In genomic region chr3:27656790-27657189, GRCh38 we compare ENCODE assay signal across 27 cellular contexts.
"Had no signal": no experiment of that assay in that cellular context is flagged by ENCODE, and none has a peak within 500 bp of the region (broad histone marks: within the 10 kb centered on the region; RNA-seq: fewer than 3 reads in every experiment).

No MANE protein-coding gene starts in this region.

- H3K4me3 ChIP-seq: coronary artery, esophagus muscularis mucosa, lung, mucosa of descending colon, right lobe of liver, smooth muscle cell, stomach, thyroid gland, vagina had no signal

- H3K36me3 Mint-ChIP-seq: mesothelial cell of epicardium; naive B cell; natural killer cell treated with Interleukin-12 subunit alpha and Interleukin-12 subunit beta and Interleukin-15 and Interleukin-18, amount 100 ng/mL, for 72 hours; stimulated activated effector memory CD8-positive, alpha-beta T cell treated with anti-CD3 and anti-CD28 coated beads, Interleukin-12 subunit alpha, Interleukin-12 subunit beta, amount 100 ng/mL, for 72 hours had no signal

- H3K36me3 ChIP-seq: esophagus muscularis mucosa, neutrophil, right lobe of liver, stomach, thyroid gland, vagina had no signal

- H3K4me3 Mint-ChIP-seq: mesothelial cell of epicardium; natural killer cell treated with Interleukin-12 subunit alpha and Interleukin-12 subunit beta and Interleukin-15 and Interleukin-18, amount 100 ng/mL, for 72 hours; neural crest cell; stimulated activated effector memory CD8-positive, alpha-beta T cell treated with anti-CD3 and anti-CD28 coated beads, Interleukin-12 subunit alpha, Interleukin-12 subunit beta, amount 100 ng/mL, for 72 hours had no signal

- H3K79me2 ChIP-seq: parathyroid adenoma had no signal

- H2AFZ ChIP-seq: parathyroid adenoma had no signal

- DNase-seq: effector memory CD4-positive, alpha-beta T cell; foreskin melanocyte; kidney; mesenchymal stem cell; mucosa of descending colon; naive B cell; right lobe of liver; stimulated activated CD4-positive, alpha-beta T cell treated with anti-CD3 and anti-CD28 coated beads, Interleukin-12 subunit alpha, Interleukin-12 subunit beta, amount 100 ng/mL, for 4 hours; stimulated activated CD4-positive, alpha-beta T cell treated with anti-CD3 and anti-CD28 coated beads, Interleukin-2, amount 100 ng/mL, for 24 hours; stimulated activated CD4-positive, alpha-beta T cell treated with anti-CD3 and anti-CD28 coated beads, Interleukin-4, amount 100 ng/mL, for 24 hours; stimulated activated naive CD4-positive, alpha-beta T cell treated with Interleukin-2 at 50 U/mL for 16 hours; stomach; thyroid gland; trophoblast cell had no signal

- H3K27ac Mint-ChIP-seq: mesothelial cell of epicardium; naive B cell; natural killer cell treated with Interleukin-12 subunit alpha and Interleukin-12 subunit beta and Interleukin-15 and Interleukin-18, amount 100 ng/mL, for 72 hours; progenitor cell of endocrine pancreas; stimulated activated effector memory CD8-positive, alpha-beta T cell treated with anti-CD3 and anti-CD28 coated beads, Interleukin-12 subunit alpha, Interleukin-12 subunit beta, amount 100 ng/mL, for 72 hours had no signal

- H3K4me1 ChIP-seq: esophagus muscularis mucosa, parathyroid adenoma, right lobe of liver, stomach, thyroid gland, vagina had no signal

- ATAC-seq: left lobe of liver; mucosa of descending colon; natural killer cell treated with Interleukin-12 subunit alpha and Interleukin-12 subunit beta and Interleukin-15 and Interleukin-18, amount 100 ng/mL, for 72 hours; right lobe of liver; stimulated activated effector memory CD8-positive, alpha-beta T cell treated with anti-CD3 and anti-CD28 coated beads, Interleukin-12 subunit alpha, Interleukin-12 subunit beta, amount 100 ng/mL, for 72 hours had no signal

- H3K4me2 ChIP-seq: smooth muscle cell had no signal

- H3K27me3 ChIP-seq: esophagus muscularis mucosa, neutrophil, right lobe of liver, stomach, thyroid gland, vagina had no signal

- H3K27me3 Mint-ChIP-seq: natural killer cell treated with Interleukin-12 subunit alpha and Interleukin-12 subunit beta and Interleukin-15 and Interleukin-18, amount 100 ng/mL, for 72 hours; progenitor cell of endocrine pancreas had no signal

- H3K27ac ChIP-seq: coronary artery, esophagus muscularis mucosa, neutrophil, parathyroid adenoma, right lobe of liver, stomach, thyroid gland, vagina had no signal

- H3K9me3 Mint-ChIP-seq: mesothelial cell of epicardium; naive B cell; natural killer cell treated with Interleukin-12 subunit alpha and Interleukin-12 subunit beta and Interleukin-15 and Interleukin-18, amount 100 ng/mL, for 72 hours; neural crest cell; stimulated activated effector memory CD8-positive, alpha-beta T cell treated with anti-CD3 and anti-CD28 coated beads, Interleukin-12 subunit alpha, Interleukin-12 subunit beta, amount 100 ng/mL, for 72 hours had no signal

- H3K4me1 Mint-ChIP-seq: mesothelial cell of epicardium, naive B cell, neural crest cell had no signal

- H3K9me3 ChIP-seq: esophagus muscularis mucosa, mucosa of descending colon, neutrophil, right lobe of liver, stomach, thyroid gland, vagina had no signal
